Comparison of ENCODE assay signal across 8 cellular contexts in the genomic region with DNA sequence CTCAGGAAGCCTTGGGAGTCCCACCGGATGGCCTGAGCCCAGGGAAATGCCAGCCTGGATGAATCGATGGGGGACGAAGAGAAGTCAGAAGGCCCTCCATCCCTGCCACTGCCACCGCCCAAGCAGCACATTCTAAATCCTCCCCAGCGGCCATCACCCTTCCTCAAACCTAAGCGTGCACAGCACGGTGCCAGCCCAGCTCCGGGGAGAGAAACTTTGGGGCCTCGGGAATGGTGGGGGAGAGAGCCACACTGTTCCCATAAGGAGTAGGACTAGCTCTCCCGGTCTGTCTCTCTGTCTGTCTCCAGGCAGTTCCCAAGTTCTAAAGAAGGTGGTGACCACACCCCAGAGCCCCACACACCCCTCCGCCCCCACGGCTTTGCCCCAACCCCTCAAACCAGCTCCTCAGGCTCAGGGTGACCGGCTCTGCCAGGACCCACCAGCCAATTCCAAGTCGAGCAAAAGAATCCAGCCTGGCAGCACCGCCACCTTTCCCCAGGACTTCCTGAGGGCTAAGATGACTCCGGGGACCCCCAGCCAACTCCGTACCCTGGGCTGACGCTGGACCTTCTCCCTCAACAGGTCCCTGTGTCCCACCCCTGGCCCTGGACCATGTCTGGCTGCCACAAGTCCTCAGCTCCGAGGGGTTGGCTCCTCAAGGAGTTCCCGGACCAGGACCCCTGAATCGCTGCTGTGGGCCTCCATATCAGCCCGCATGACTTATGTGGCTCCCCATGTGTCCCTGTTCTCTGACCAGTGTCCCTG. TPM values are rescaled to one million over a fixed set of nuclear protein-coding genes. Genes with fewer than 3 reads are reported as not detected.
DNase-seq lines count a peak whose midpoint lies in the region; ATAC-seq and TF ChIP-seq lines count a peak whose summit lies in the region.

No MANE protein-coding gene starts in this region.

- no peak for TF ChIP-seq CTCF in esophagus squamous epithelium (IDR thresholded peaks at IDR 0.05)
- no peak for TF ChIP-seq CTCF in retinal pigment epithelial cell (conservative IDR thresholded peaks at IDR 0.05; ENCODE audit: low read depth, low read length)

- H3K4me1 ChIP-seq in ES-I3 (ENCODE audit: insufficient read depth, low read length) (peaks cover 27% of the 10 kb centered on the region), esophagus squamous epithelium (peaks cover 46 to 82% (median 59%) of the 10 kb centered on the region in 3 donors)

- H3K27me3 ChIP-seq in esophagus squamous epithelium: no peaks in the 10 kb centered on the region

- peak overlapping the region; percentile 64; the same call in 1 of the 2 replicates for H3K9ac ChIP-seq in ES-I3 (ENCODE audit: low read depth, low read length)
- peak overlapping the region; percentile 88 for H3K9ac ChIP-seq in SK-N-MC (ENCODE audit: insufficient read length)

- DNase-seq in SK-N-MC (ENCODE audit: low read depth, low spot score) (no peak), esophagus squamous epithelium (lab: John Stamatoyannopoulos, UW) (no peak), retinal pigment epithelial cell (ENCODE audit: low read depth) (no peak), GDM1 (lab: John Stamatoyannopoulos, UW) (no peak), T-helper 9 cell (no peak)

- no peaks in the 10 kb centered on the region for H3K9me3 ChIP-seq in ES-I3 (ENCODE audit: control insufficient read depth, insufficient read depth, low read length)
- H3K9me3 ChIP-seq in SK-N-MC (ENCODE audit: low read depth, low read length): no peaks in the 10 kb centered on the region
- no peaks in the 10 kb centered on the region for H3K9me3 ChIP-seq in esophagus squamous epithelium

- TF ChIP-seq POLR2A in esophagus squamous epithelium (IDR thresholded peaks at IDR 0.05): no peak

- ATAC-seq in HG03457 (IDR thresholded peaks at IDR 0.05; ENCODE audit: unreplicated experiment) (no peak), HG02884 (IDR thresholded peaks at IDR 0.05; ENCODE audit: unreplicated experiment) (no peak)

- H3K36me3 ChIP-seq in ES-I3 (ENCODE audit: insufficient read depth, low read length): no peaks in the 10 kb centered on the region
- no peaks in the 10 kb centered on the region for H3K36me3 ChIP-seq in SK-N-MC (ENCODE audit: insufficient read depth, low read length)
- H3K36me3 ChIP-seq in esophagus squamous epithelium: peaks cover 0 to under 1% (median 0%) of the 10 kb centered on the region in 3 donors

- H3K4me3 ChIP-seq in SK-N-MC (peak overlapping the region; percentile 100), esophagus squamous epithelium (peak overlapping the region; percentile 88 to 100 (median 98)), retinal pigment epithelial cell (ENCODE audit: low read length) (peak overlapping the region; percentile 86)

- H3K27ac ChIP-seq in SK-N-MC: peak overlapping the region; percentile 68
- H3K27ac ChIP-seq in esophagus squamous epithelium: peak overlapping the region; percentile 99 to 100 (median 100)

- intact Hi-C loops in esophagus squamous epithelium (cut with DNase I): loop anchor here (2.0 kb wide), 1 partner anchor 117 kb away; no protein-coding TSS in a partner anchor

- 3 to 29% methylated on average over 3 to 12 of the region's 22 CpGs for WGBS in esophagus squamous epithelium, 2 donors

RNA-seq across cellular contexts. Expression of a gene that starts 2.7 kb away (rescaled TPM):
- 1,000 to 10,000 TPM in 2 of 4 donors, 100 to 1,000 TPM in 2; 695 to 1,250 (median 954) TPM for total RNA-seq in esophagus squamous epithelium

RNA-seq across cellular contexts. Expression of a gene that starts 29.8 kb away (rescaled TPM):
- 1,000 to 10,000 TPM; 1,144 to 2,095 (median 1,685) TPM for total RNA-seq in esophagus squamous epithelium

RNA-seq across cellular contexts. Expression of a gene that starts 47.5 kb away (rescaled TPM):
- 10 to 100 TPM in 1 of 4 donors, 1 to 10 TPM in 3; 5.0 to 12.7 (median 8.0) TPM for total RNA-seq in esophagus squamous epithelium

RNA-seq across cellular contexts. Expression of a gene that starts 57.8 kb away (rescaled TPM):
- 100 to 1,000 TPM; 103 to 132 (median 111) TPM for total RNA-seq in esophagus squamous epithelium
